In genomic region chr15:63481105-63481810, GRCh38 we compare ENCODE assay signal across 12 cellular contexts. TPM values are rescaled to one million over a fixed set of nuclear protein-coding genes. Genes with fewer than 3 reads are reported as not detected.
A peak's percentile ranks its signal among the peaks of the same experiment; 100 is the strongest.
DNase-seq lines count a peak whose midpoint lies in the region; ATAC-seq, FAIRE-seq and TF ChIP-seq lines count a peak whose summit lies in the region.
"Had no signal": no experiment of that assay in that cellular context is flagged by ENCODE, and none has a peak within 500 bp of the region (broad histone marks: within the 10 kb centered on the region; RNA-seq: fewer than 3 reads in every experiment).

No MANE protein-coding gene starts in this region.

- WGBS in pancreas, 2 donors = 79 to 86% methylated on average over 3 of the region's 3 CpGs

- no peaks in the 10 kb centered on the region for H3K27me3 Mint-ChIP-seq in T-helper 2 cell treated with Interferon-gamma antibody and Interleukin-4, amounts not matched to agents 5 μg/mL and 100 μg/mL, for 36 hours (ENCODE audit: low read depth)

- no peaks in the 10 kb centered on the region for H3K9me3 ChIP-seq in pancreas

- TF ChIP-seq CTCF in AG10803 (conservative IDR thresholded peaks at IDR 0.05; ENCODE audit: low read length) (no peak), GM12865 (IDR thresholded peaks at IDR 0.05; ENCODE audit: insufficient read depth, low read depth, low read length, missing control alignments) (no peak), epithelial cell of proximal tubule (conservative IDR thresholded peaks at IDR 0.05; ENCODE audit: low read depth, low read length) (no peak), pancreas (IDR thresholded peaks at IDR 0.05) (no peak)

- in situ Hi-C loops in KBM-7 (cut with MboI; ENCODE audit: low pct_unique_long_range_greater_than_20kb, low sequenced_read_pairs) = no loop called here

- no peaks in the 10 kb centered on the region for H3K36me3 ChIP-seq in pancreas

- peaks cover 46% of the 10 kb centered on the region for H3K4me1 Mint-ChIP-seq in T-helper 2 cell treated with Interferon-gamma antibody and Interleukin-4, amounts not matched to agents 5 μg/mL and 100 μg/mL, for 36 hours (ENCODE audit: low read depth)

- no peak for FAIRE-seq in pancreas (lab: Jason Lieb, UNC)

- peak; percentile 33 for DNase-seq in AG10803 (ENCODE audit: low read depth)
- peak; percentile 82 for DNase-seq in GM12865 (ENCODE audit: low read depth)
- DNase-seq in T-helper 2 cell treated with Interferon-gamma antibody and Interleukin-4, amounts not matched to agents 5 μg/mL and 100 μg/mL, for 36 hours (ENCODE audit: low spot score) = peak; percentile 37
- peak; percentile 92 for DNase-seq in epithelial cell of proximal tubule (ENCODE audit: low read depth)
- no peak for DNase-seq in KBM-7
- DNase-seq in NCI-H128 (lab: John Stamatoyannopoulos, UW; ENCODE audit: unreplicated experiment) = no peak
- no peak for DNase-seq in pancreas
- DNase-seq: activated CD8-positive, alpha-beta memory T cell treated with anti-CD3 and anti-CD28 coated beads for 24 hours; KG1; OCI-M1 had no signal

- H3K4me3 ChIP-seq in AG10803 (ENCODE audit: low read length) (no peak overlapping the region), GM12865 (ENCODE audit: low read depth, low read length) (no peak overlapping the region), epithelial cell of proximal tubule (ENCODE audit: low read depth, low read length) (no peak overlapping the region), pancreas (no peak overlapping the region)

- H3K4me3 Mint-ChIP-seq in T-helper 2 cell treated with Interferon-gamma antibody and Interleukin-4, amounts not matched to agents 5 μg/mL and 100 μg/mL, for 36 hours = no peak overlapping the region

- H3K36me3 Mint-ChIP-seq in T-helper 2 cell treated with Interferon-gamma antibody and Interleukin-4, amounts not matched to agents 5 μg/mL and 100 μg/mL, for 36 hours (ENCODE audit: low read depth) = no peaks in the 10 kb centered on the region

- H3K27ac Mint-ChIP-seq in T-helper 2 cell treated with Interferon-gamma antibody and Interleukin-4, amounts not matched to agents 5 μg/mL and 100 μg/mL, for 36 hours = peak overlapping the region; percentile 84

- H3K4me1 ChIP-seq in pancreas = no peaks in the 10 kb centered on the region
- H3K4me1 ChIP-seq: parathyroid adenoma had no signal

- no peak for ATAC-seq in pancreas
- ATAC-seq in HG03460 (IDR thresholded peaks at IDR 0.05; ENCODE audit: unreplicated experiment) = no peak

- H3K27ac ChIP-seq in pancreas = no peak overlapping the region
- H3K27ac ChIP-seq: parathyroid adenoma had no signal

- no peaks in the 10 kb centered on the region for H3K27me3 ChIP-seq in pancreas

- no peaks in the 10 kb centered on the region for H3K9me3 Mint-ChIP-seq in T-helper 2 cell treated with Interferon-gamma antibody and Interleukin-4, amounts not matched to agents 5 μg/mL and 100 μg/mL, for 36 hours

- intact Hi-C loops in pancreas (cut with DNase I) = no loop called here

RNA-seq across cellular contexts. Expression of gene USP3, which starts 23.1 kb away (rescaled TPM):
- total RNA-seq in epithelial cell of proximal tubule = 31.4 and 34.2 TPM in 2 replicates
- 10 to 100 TPM; 39.3 to 50.8 (median 43.1) TPM for total RNA-seq in pancreas
- 10 to 100 TPM; 28.5 to 35.8 TPM for polyA plus RNA-seq in pancreas

Comparison
In these comparisons a context has a peak if more than half of its experiments do, and no peak if none do; other contexts are left out.
1. DNase-seq: peak in AG10803 (single experiment), GM12865 (single experiment), T-helper 2 cell treated with Interferon-gamma antibody and Interleukin-4, amounts not matched to agents 5 μg/mL and 100 μg/mL, for 36 hours (single experiment) and epithelial cell of proximal tubule (single experiment); none in KBM-7 (single experiment), NCI-H128 (single experiment) and pancreas (0 of 6).